In the genomic region with DNA sequence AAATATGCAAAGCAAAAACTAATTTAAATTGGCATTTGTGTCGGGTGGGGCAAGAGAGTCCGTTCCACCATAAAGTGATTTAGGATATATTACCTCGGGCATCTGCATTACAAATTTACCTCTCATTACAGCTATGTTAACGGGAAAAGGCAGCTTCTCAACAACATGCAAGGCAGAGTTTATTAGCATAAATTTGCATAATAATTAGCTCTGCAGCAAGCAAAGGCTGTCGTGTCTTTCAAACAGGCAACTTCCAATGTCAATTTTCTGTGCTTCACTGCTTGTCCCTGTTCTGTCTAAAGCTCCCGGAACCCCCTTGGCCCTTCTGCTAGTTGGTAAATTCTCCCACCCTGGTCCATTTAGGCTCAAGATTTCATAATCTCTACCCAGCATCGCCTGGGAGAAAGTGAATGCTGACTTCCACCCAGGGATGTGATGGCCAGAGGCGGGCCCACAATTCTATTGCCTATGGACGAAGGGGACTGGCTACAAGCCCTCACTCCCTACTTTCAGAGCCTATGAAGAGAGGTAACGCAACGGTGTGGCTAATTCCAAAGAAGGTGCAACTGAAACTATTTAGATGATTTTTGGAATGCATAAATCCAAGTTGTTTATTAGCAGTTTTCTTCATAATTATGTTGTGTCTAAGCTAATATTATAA, we compare ENCODE assay signal across 22 cellular contexts.
"Had no signal": no experiment of that assay in that cellular context is flagged by ENCODE, and none has a peak within 500 bp of the region (broad histone marks: within the 10 kb centered on the region; RNA-seq: fewer than 3 reads in every experiment).

No MANE protein-coding gene starts in this region.

- H3K9me3 Mint-ChIP-seq: nephron; stimulated activated effector memory CD8-positive, alpha-beta T cell treated with anti-CD3 and anti-CD28 coated beads, Interleukin-12 subunit alpha, Interleukin-12 subunit beta, amount 100 ng/mL, for 72 hours had no signal

- H3K79me2 ChIP-seq: hepatocyte, parathyroid adenoma had no signal

- H3K36me3 ChIP-seq: left ventricle myocardium inferior, lower lobe of right lung, prostate gland, right lobe of liver, tibial artery, upper lobe of left lung, uterus had no signal

- H3K4me2 ChIP-seq: hepatocyte had no signal

- H3K36me3 Mint-ChIP-seq: naive B cell; stimulated activated effector memory CD8-positive, alpha-beta T cell treated with anti-CD3 and anti-CD28 coated beads, Interleukin-12 subunit alpha, Interleukin-12 subunit beta, amount 100 ng/mL, for 72 hours had no signal

- H3K27me3 ChIP-seq: right lobe of liver, upper lobe of left lung, uterus had no signal

- FAIRE-seq: kidney had no signal

- H3K9me3 ChIP-seq: left ventricle myocardium inferior, lower lobe of right lung, prostate gland, right lobe of liver, tibial artery, upper lobe of left lung, uterus had no signal

- H3K4me3 ChIP-seq: coronary artery, hepatocyte, left ventricle myocardium inferior, lower lobe of right lung, prostate gland, right lobe of liver, tibial artery, upper lobe of left lung, uterus had no signal

- H3K4me1 ChIP-seq: left ventricle myocardium inferior, lower lobe of right lung, parathyroid adenoma, prostate gland, right lobe of liver, tibial artery, upper lobe of left lung, uterus had no signal

- H3K27ac ChIP-seq: coronary artery, hepatocyte, left ventricle myocardium inferior, lower lobe of right lung, parathyroid adenoma, prostate gland, right lobe of liver, tibial artery, upper lobe of left lung, uterus had no signal

- DNase-seq: effector CD4-positive, alpha-beta T cell; foreskin melanocyte; kidney; left cardiac atrium; left ventricle myocardium inferior; lower lobe of right lung; mesenchymal stem cell; naive B cell; occipital lobe; right lobe of liver; stimulated activated CD4-positive, alpha-beta T cell treated with anti-CD3 and anti-CD28 coated beads, Interleukin-4, amount 100 ng/mL, for 1 hour; stimulated activated CD8-positive, alpha-beta memory T cell treated with anti-CD3 and anti-CD28 coated beads, Interleukin-4, amount 100 ng/mL, for 48 hours; stimulated activated naive CD8-positive, alpha-beta T cell treated with anti-CD3 and anti-CD28 coated beads, Interleukin-15, Interleukin-2, amounts not matched to agents 100 U/mL and 50 U/mL, for 24 hours; tibial artery; upper lobe of left lung; uterus had no signal

- H3K27ac Mint-ChIP-seq: naive B cell; nephron; stimulated activated effector memory CD8-positive, alpha-beta T cell treated with anti-CD3 and anti-CD28 coated beads, Interleukin-12 subunit alpha, Interleukin-12 subunit beta, amount 100 ng/mL, for 72 hours had no signal

- H3K9ac ChIP-seq: parathyroid adenoma had no signal

- H3K4me1 Mint-ChIP-seq: naive B cell; nephron; stimulated activated effector memory CD8-positive, alpha-beta T cell treated with anti-CD3 and anti-CD28 coated beads, Interleukin-12 subunit alpha, Interleukin-12 subunit beta, amount 100 ng/mL, for 72 hours had no signal

- H3K4me3 Mint-ChIP-seq: naive B cell; nephron; stimulated activated effector memory CD8-positive, alpha-beta T cell treated with anti-CD3 and anti-CD28 coated beads, Interleukin-12 subunit alpha, Interleukin-12 subunit beta, amount 100 ng/mL, for 72 hours had no signal

- H2AFZ ChIP-seq: hepatocyte, parathyroid adenoma had no signal
